Comparison of ENCODE assay signal across 19 cellular contexts in the genomic region with DNA sequence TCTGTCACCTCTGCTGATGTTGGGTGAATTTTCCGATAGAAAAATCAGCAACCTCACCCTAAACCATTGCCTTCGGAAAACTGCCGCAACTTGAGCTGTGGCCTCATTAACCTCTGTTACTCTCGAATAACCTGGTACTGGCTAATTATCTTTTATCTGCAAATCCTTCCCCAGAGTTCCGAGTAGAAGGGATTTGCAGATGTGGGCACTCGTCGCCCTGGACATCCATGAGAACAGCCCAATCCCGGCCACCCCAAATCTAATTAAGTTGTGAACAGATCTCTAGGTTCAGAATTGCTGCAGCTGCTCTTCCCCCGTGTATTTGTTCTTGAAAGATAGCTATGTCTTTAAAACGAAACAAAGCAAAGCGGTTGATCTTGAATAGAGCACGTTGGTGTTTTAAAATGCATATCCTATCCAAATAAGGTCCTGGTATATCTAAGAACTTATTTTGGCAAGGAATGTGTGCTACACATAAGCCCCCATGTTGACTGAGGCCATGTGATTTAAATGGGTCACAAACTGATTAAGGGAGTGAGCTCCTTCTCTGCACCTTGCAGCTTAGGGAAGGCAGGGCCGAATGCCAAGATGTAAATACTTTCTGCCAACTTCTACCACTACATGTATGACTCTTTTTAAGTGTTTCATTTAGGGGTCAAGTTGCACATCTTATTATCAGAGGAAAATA.
DNase-seq lines count a peak whose midpoint lies in the region; ATAC-seq, FAIRE-seq and TF ChIP-seq lines count a peak whose summit lies in the region.
"Had no signal": no experiment of that assay in that cellular context is flagged by ENCODE, and none has a peak within 500 bp of the region (broad histone marks: within the 10 kb centered on the region; RNA-seq: fewer than 3 reads in every experiment).

No MANE protein-coding gene starts in this region.

- H3K4me2 ChIP-seq in H1 (ENCODE audit: insufficient read depth in 1 of 2, low read depth in 2 of 2, low read length in 2 of 2): no peak overlapping the region
- H3K4me2 ChIP-seq: KMS-11 had no signal

- H3K36me3 Mint-ChIP-seq in CD14-positive monocyte: no peaks in the 10 kb centered on the region
- H3K36me3 Mint-ChIP-seq: immature natural killer cell had no signal

- no peak overlapping the region for H4K8ac ChIP-seq in H1 (ENCODE audit: extremely low read depth, insufficient read depth, low read length)

- no peak overlapping the region for H2BK12ac ChIP-seq in H1 (ENCODE audit: low read depth, low read length)

- CTCF ChIA-PET in H1 (lab: Charles Lee; ENCODE audit: partially characterized antibody): interaction anchor here (0.9 to 1.9 kb wide), 7 partner anchors 10 to 194 kb away, joined by 3 to 5 read pairs (median 3); no protein-coding TSS in a partner anchor

- H4K5ac ChIP-seq in H1 (ENCODE audit: insufficient read length, low read depth, low read length): no peak overlapping the region

- TF ChIP-seq EP300 in H1 (IDR thresholded peaks at IDR 0.05; ENCODE audit: borderline replicate concordance in 1 of 2, low read depth in 2 of 2, low read length in 2 of 2): no peak

- H3K23ac ChIP-seq in H1 (ENCODE audit: insufficient read length): no peak overlapping the region

- ATAC-seq in right cardiac atrium: no peak
- no peak for ATAC-seq in HG03135 (IDR thresholded peaks at IDR 0.05; ENCODE audit: unreplicated experiment)
- ATAC-seq: stimulated activated naive CD8-positive, alpha-beta T cell treated with anti-CD3 and anti-CD28 coated beads, Interleukin-15, amount 100 ng/mL, for 72 hours had no signal

- H3K4me1 ChIP-seq in BE2C (peaks cover 48% of the 10 kb centered on the region), H1 (replicated peaks in 1 of 4; ENCODE audit: control insufficient read depth in 3 of 4, insufficient read depth in 4 of 4, low read length in 3 of 4) (peaks cover 7 to 27% (median 16%) of the 10 kb centered on the region in 4 experiments), rectal smooth muscle tissue (ENCODE audit: control insufficient read depth, insufficient read depth, low read length) (peaks cover 10% of the 10 kb centered on the region), right cardiac atrium (ENCODE audit: control insufficient read depth, insufficient read depth, low read length) (no peaks in the 10 kb centered on the region)

- no peak for TF ChIP-seq POLR2A in H1 (IDR thresholded peaks at IDR 0.05; ENCODE audit: control extremely low read depth in 1 of 2, low read depth in 2 of 2, low read length in 2 of 2)

- H3K4me3 Mint-ChIP-seq in CD14-positive monocyte: no peak overlapping the region
- H3K4me3 Mint-ChIP-seq: immature natural killer cell; stimulated activated naive CD8-positive, alpha-beta T cell treated with anti-CD3 and anti-CD28 coated beads, Interleukin-15, amount 100 ng/mL, for 72 hours had no signal

- no peak overlapping the region for H3K27ac ChIP-seq in H1 (ENCODE audit: low read depth, low read length)
- H3K27ac ChIP-seq in rectal smooth muscle tissue (ENCODE audit: low read depth, low read length): peak overlapping the region; percentile 69
- no peak overlapping the region for H3K27ac ChIP-seq in right cardiac atrium (ENCODE audit: low read length)
- H3K27ac ChIP-seq: KMS-11 had no signal

- DNase-seq in BE2C (peak; percentile 58), NCI-H69 (lab: John Stamatoyannopoulos, UW) (peak; percentile 62), H1 (ENCODE audit: low read depth in 1 of 2, low spot score in 2 of 2) (no peak), iPS-NIHi7 (ENCODE audit: extremely low spot score) (no peak), right cardiac atrium (no peak), CD14-positive monocyte (ENCODE audit: low spot score) (no peak)
- DNase-seq: activated CD8-positive, alpha-beta memory T cell treated with anti-CD3 and anti-CD28 coated beads, Interleukin-2, amount 50 U/mL, for 48 hours; amygdala; effector memory CD4-positive, alpha-beta T cell; immature natural killer cell; NCI-H2029; NCI-H510A; SHP77 treated with DMSO at 0.1 percent for 48 hours; stimulated activated CD4-positive, alpha-beta T cell treated with anti-CD3 and anti-CD28 coated beads, Interleukin-1b, Interleukin-23, amount 100 ng/mL, for 48 hours; stimulated activated naive CD8-positive, alpha-beta T cell treated with anti-CD3 and anti-CD28 coated beads, Interleukin-15, amount 100 ng/mL, for 72 hours had no signal

- no peak overlapping the region for H2AK5ac ChIP-seq in H1 (ENCODE audit: low read depth, low read length)

- no peaks in the 10 kb centered on the region for H3K23me2 ChIP-seq in H1 (ENCODE audit: low read depth, low read length)

- no peak overlapping the region for H3K14ac ChIP-seq in H1 (ENCODE audit: insufficient read length)

- TF ChIP-seq RAD21 in H1 (IDR thresholded peaks at IDR 0.05 in 1 of 2, conservative IDR thresholded peaks at IDR 0.05 in 1 of 2; ENCODE audit: low read depth in 2 of 2, low read length in 2 of 2): no peak

- FAIRE-seq in H1 (lab: Jason Lieb, UNC): no peak
- FAIRE-seq: urothelium cell line had no signal

- TF ChIP-seq CTCF in BE2C (IDR thresholded peaks at IDR 0.05; ENCODE audit: low read depth, low read length): no peak
- TF ChIP-seq CTCF in H1 (IDR thresholded peaks at IDR 0.05; ENCODE audit: control extremely low read depth in 1 of 3, insufficient read depth in 1 of 3, low read depth in 1 of 3, low read length in 3 of 3): no peak
- no peak for TF ChIP-seq CTCF in CD14-positive monocyte (IDR thresholded peaks at IDR 0.05)

- no peaks in the 10 kb centered on the region for H3K79me1 ChIP-seq in H1 (ENCODE audit: low read depth, low read length)

- WGBS in H1 (ENCODE audit: extremely low coverage in 1 of 2, insufficient coverage in 1 of 2, insufficient read length in 1 of 2, insufficient replicate concordance in 2 of 2, low coverage in 1 of 2, low lambda C conversion rate in 2 of 2, missing lambda C conversion rate in 1 of 2), 2 experiments: 86% methylated on average over 13 of the region's 13 CpGs; no CpG with 5 or more reads in 1 of the 2 experiments
- 83% methylated on average over 13 of the region's 13 CpGs for WGBS in right cardiac atrium

- H4K20me1 ChIP-seq in H1 (replicated peaks in 1 of 2; ENCODE audit: control insufficient read depth in 1 of 2, insufficient read depth in 2 of 2, low read length in 2 of 2): no peaks in the 10 kb centered on the region

- H3K36me3 ChIP-seq in BE2C: peaks cover 4% of the 10 kb centered on the region; the same call in 1 of the 2 replicates
- peaks cover 0 to 23% (median 12%) of the 10 kb centered on the region in 4 experiments; a peak in 6 of 8 replicates for H3K36me3 ChIP-seq in H1 (ENCODE audit: control insufficient read depth in 2 of 4, insufficient read depth in 4 of 4, low read length in 3 of 4)
- H3K36me3 ChIP-seq in rectal smooth muscle tissue (ENCODE audit: control insufficient read depth, insufficient read depth, low read length): no peaks in the 10 kb centered on the region

- no peaks in the 10 kb centered on the region for H3K27me3 ChIP-seq in BE2C
- H3K27me3 ChIP-seq in H1 (replicated peaks in 1 of 4; ENCODE audit: control insufficient read depth in 3 of 4, extremely low read depth in 1 of 4, insufficient read depth in 3 of 4, low read length in 3 of 4): no peaks in the 10 kb centered on the region
- no peaks in the 10 kb centered on the region for H3K27me3 ChIP-seq in rectal smooth muscle tissue (ENCODE audit: control insufficient read depth, insufficient read depth, low read length)
- H3K27me3 ChIP-seq in right cardiac atrium (ENCODE audit: control insufficient read depth, insufficient read depth): no peaks in the 10 kb centered on the region

- no peak overlapping the region for H3K56ac ChIP-seq in H1 (replicated peaks; ENCODE audit: insufficient read length, low read depth, low read length)

- H3K9ac ChIP-seq in H1 (replicated peaks in 1 of 4; ENCODE audit: extremely low read depth in 1 of 4, low read depth in 3 of 4, low read length in 3 of 4) (no peak overlapping the region), rectal smooth muscle tissue (ENCODE audit: low read length) (no peak overlapping the region)
- H3K9ac ChIP-seq: KMS-11 had no signal

- intact Hi-C loops in right cardiac atrium (cut with DNase I) (no loop called here), CD14-positive monocyte (cut with micrococcal nuclease) (no loop called here)

- no peak overlapping the region for H4K91ac ChIP-seq in H1 (replicated peaks; ENCODE audit: insufficient read length, low read length)

- H2BK5ac ChIP-seq in H1 (ENCODE audit: low read depth, low read length): peak overlapping the region; percentile 49; the same call in 1 of the 2 replicates

- peaks cover 0 to 2% (median 0%) of the 10 kb centered on the region in 7 donors for H3K9me3 Mint-ChIP-seq in CD14-positive monocyte
- H3K9me3 Mint-ChIP-seq: immature natural killer cell; stimulated activated naive CD8-positive, alpha-beta T cell treated with anti-CD3 and anti-CD28 coated beads, Interleukin-15, amount 100 ng/mL, for 72 hours had no signal

- H3K9me3 ChIP-seq in BE2C: no peaks in the 10 kb centered on the region
- H3K9me3 ChIP-seq in H1 (ENCODE audit: insufficient read depth in 2 of 2, low read depth in 1 of 2, low read length in 1 of 2): no peaks in the 10 kb centered on the region
- H3K9me3 ChIP-seq in right cardiac atrium (ENCODE audit: control insufficient read depth, low read length): no peaks in the 10 kb centered on the region

- no peak overlapping the region for H2AFZ ChIP-seq in H1 (ENCODE audit: low read length)

- no peak overlapping the region; the same call in 1 of the 2 replicates for H2BK15ac ChIP-seq in H1 (ENCODE audit: low read length)

- H3K27me3 Mint-ChIP-seq in CD14-positive monocyte (ENCODE audit: low read depth in 3 of 3): peaks cover 6 to 9% (median 9%) of the 10 kb centered on the region in 3 donors

- H3K4me1 Mint-ChIP-seq in CD14-positive monocyte: peaks cover 9% of the 10 kb centered on the region
- H3K4me1 Mint-ChIP-seq: immature natural killer cell had no signal

- H2BK20ac ChIP-seq in H1 (ENCODE audit: low read length): peak overlapping the region; percentile 43; the same call in 1 of the 2 replicates

- H3K27ac Mint-ChIP-seq in CD14-positive monocyte: no peak overlapping the region
- H3K27ac Mint-ChIP-seq: immature natural killer cell; stimulated activated naive CD8-positive, alpha-beta T cell treated with anti-CD3 and anti-CD28 coated beads, Interleukin-15, amount 100 ng/mL, for 72 hours had no signal

- H2BK120ac ChIP-seq in H1 (replicated peaks; ENCODE audit: low read depth, low read length): no peak overlapping the region

- no peaks in the 10 kb centered on the region for H3K79me2 ChIP-seq in H1 (ENCODE audit: control insufficient read depth in 1 of 2, insufficient read depth in 2 of 2, low read length in 2 of 2)

- H3K4me3 ChIP-seq in BE2C (ENCODE audit: low read depth, low read length) (peak overlapping the region; percentile 27), H1 (ENCODE audit: extremely low read depth in 1 of 4, insufficient read depth in 2 of 4, low read depth in 3 of 4, low read length in 4 of 4) (no peak overlapping the region), rectal smooth muscle tissue (ENCODE audit: low read length) (no peak overlapping the region), right cardiac atrium (ENCODE audit: low read length) (no peak overlapping the region)

- no peak overlapping the region for H3K4ac ChIP-seq in H1 (replicated peaks; ENCODE audit: insufficient read length, low read depth, low read length)

- H3K18ac ChIP-seq in H1 (ENCODE audit: extremely low read depth, low read length): 0 out of 2 replicates have a peak overlapping the region, but pooled peaks have one; percentile 20

- POLR2A ChIA-PET in H1 (lab: Charles Lee; ENCODE audit: partially characterized antibody): no interaction called here

Comparison
In these comparisons a context has a peak if more than half of its experiments do, and no peak if none do; other contexts are left out.
1. DNase-seq: peak in BE2C (single experiment) and NCI-H69 (single experiment); none in H1 (0 of 2), iPS-NIHi7 (single experiment), right cardiac atrium (0 of 3) and CD14-positive monocyte (single experiment).